In genomic region chr17:49361129-49361901, GRCh38 we compare ENCODE assay signal across 8 cellular contexts. TPM values are rescaled to one million over a fixed set of nuclear protein-coding genes. Genes with fewer than 3 reads are reported as not detected.
DNase-seq lines count a peak whose midpoint lies in the region; ATAC-seq lines count a peak whose summit lies in the region.

No MANE protein-coding gene starts in this region.

- CTCF ChIA-PET in activated CD8-positive, alpha-beta T cell treated with anti-CD3 and anti-CD28 coated beads, Interleukin-2, amount 10 ng/mL, durations not matched to agents 7 days and 5 days (lab: Charles Lee): interaction anchor here (1.0 to 5.1 kb wide), 6 partner anchors 14 to 47 kb away, joined by 3 to 62 read pairs (median 6); no protein-coding TSS in a partner anchor

- H3K4me3 Mint-ChIP-seq in activated CD8-positive, alpha-beta T cell treated with anti-CD3 and anti-CD28 coated beads, Interleukin-2, amount 10 ng/mL, durations not matched to agents 7 days and 5 days: peak overlapping the region; percentile 90
- H3K4me3 Mint-ChIP-seq in effector memory CD8-positive, alpha-beta T cell: peak overlapping the region; percentile 86 to 89

- H3K27me3 Mint-ChIP-seq in activated CD8-positive, alpha-beta T cell treated with anti-CD3 and anti-CD28 coated beads, Interleukin-2, amount 10 ng/mL, durations not matched to agents 7 days and 5 days (ENCODE audit: low read depth): no peaks in the 10 kb centered on the region
- H3K27me3 Mint-ChIP-seq in effector memory CD8-positive, alpha-beta T cell: no peaks in the 10 kb centered on the region

- ATAC-seq in HG02970 (IDR thresholded peaks at IDR 0.05; ENCODE audit: low FRiP score, unreplicated experiment): peak; percentile 17
- peak; percentile 70 for ATAC-seq in activated CD8-positive, alpha-beta T cell treated with anti-CD3 and anti-CD28 coated beads, Interleukin-2, amount 10 ng/mL, durations not matched to agents 7 days and 5 days
- ATAC-seq in effector memory CD8-positive, alpha-beta T cell (replicated peaks): peak; percentile 70

- H3K9me3 Mint-ChIP-seq in activated CD8-positive, alpha-beta T cell treated with anti-CD3 and anti-CD28 coated beads, Interleukin-2, amount 10 ng/mL, durations not matched to agents 7 days and 5 days (ENCODE audit: insufficient read depth): no peaks in the 10 kb centered on the region
- H3K9me3 Mint-ChIP-seq in effector memory CD8-positive, alpha-beta T cell: no peaks in the 10 kb centered on the region

- peak; percentile 55 for DNase-seq in NCI-H2196 (lab: John Stamatoyannopoulos, UW; ENCODE audit: unreplicated experiment)
- DNase-seq in NCI-H2196 treated with DMSO at 0.1 percent for 48 hours (lab: John Stamatoyannopoulos, UW; ENCODE audit: unreplicated experiment): no peak
- peak; percentile 14 for DNase-seq in NCI-H345 treated with DMSO at 0.1 percent for 48 hours (lab: John Stamatoyannopoulos, UW; ENCODE audit: unreplicated experiment)
- peak; percentile 91 for DNase-seq in activated CD8-positive, alpha-beta T cell treated with anti-CD3 and anti-CD28 coated beads, Interleukin-2, amount 10 ng/mL, durations not matched to agents 7 days and 5 days
- DNase-seq in effector memory CD8-positive, alpha-beta T cell: peak; percentile 82 to 85 (median 82)
- peak; percentile 45 for DNase-seq in midbrain (lab: John Stamatoyannopoulos, UW)
- peak; percentile 54 to 56 for DNase-seq in stimulated activated CD8-positive, alpha-beta memory T cell treated with anti-CD3 and anti-CD28 coated beads, Interleukin-15, amount 100 ng/mL, for 48 hours (ENCODE audit: low read depth in 2 of 2)

- POLR2A ChIA-PET in activated CD8-positive, alpha-beta T cell treated with anti-CD3 and anti-CD28 coated beads, Interleukin-2, amount 10 ng/mL, durations not matched to agents 7 days and 5 days (lab: Charles Lee): interaction anchor here (0.6 to 4.2 kb wide), 9 partner anchors 14 to 161 kb away, joined by 3 to 40 read pairs (median 5); partner anchors contain the start of gene PHB1

- peaks cover 55% of the 10 kb centered on the region for H3K4me1 Mint-ChIP-seq in activated CD8-positive, alpha-beta T cell treated with anti-CD3 and anti-CD28 coated beads, Interleukin-2, amount 10 ng/mL, durations not matched to agents 7 days and 5 days (ENCODE audit: low read depth)
- H3K4me1 Mint-ChIP-seq in effector memory CD8-positive, alpha-beta T cell (ENCODE audit: low read depth in 2 of 2): peaks cover 49 to 66% of the 10 kb centered on the region in 2 donors

- H3K27ac Mint-ChIP-seq in activated CD8-positive, alpha-beta T cell treated with anti-CD3 and anti-CD28 coated beads, Interleukin-2, amount 10 ng/mL, durations not matched to agents 7 days and 5 days: peak overlapping the region; percentile 95
- H3K27ac Mint-ChIP-seq in effector memory CD8-positive, alpha-beta T cell: peak overlapping the region; percentile 87 to 91

- peaks cover 15% of the 10 kb centered on the region for H3K36me3 Mint-ChIP-seq in activated CD8-positive, alpha-beta T cell treated with anti-CD3 and anti-CD28 coated beads, Interleukin-2, amount 10 ng/mL, durations not matched to agents 7 days and 5 days (ENCODE audit: low read depth)
- H3K36me3 Mint-ChIP-seq in effector memory CD8-positive, alpha-beta T cell (ENCODE audit: insufficient read depth): peaks cover 27% of the 10 kb centered on the region

RNA-seq across cellular contexts. Expression of gene ZNF652, which starts 0.7 kb away (rescaled TPM):
- 10 to 100 TPM; 27.3 to 27.9 TPM for total RNA-seq in activated CD8-positive, alpha-beta T cell treated with anti-CD3 and anti-CD28 coated beads, Interleukin-2, amount 10 ng/mL, durations not matched to agents 7 days and 5 days

RNA-seq across cellular contexts. Expression of gene PHB1, which starts 53.4 kb away (rescaled TPM):
- total RNA-seq in activated CD8-positive, alpha-beta T cell treated with anti-CD3 and anti-CD28 coated beads, Interleukin-2, amount 10 ng/mL, durations not matched to agents 7 days and 5 days: 100 to 1,000 TPM; 181 to 183 TPM

Comparison
In these comparisons a context has a peak if more than half of its experiments do, and no peak if none do; other contexts are left out.
1. ATAC-seq: peak in every context shown above with its lines; median percentile 70 in activated CD8-positive, alpha-beta T cell treated with anti-CD3 and anti-CD28 coated beads, Interleukin-2, amount 10 ng/mL, durations not matched to agents 7 days and 5 days; 70 in effector memory CD8-positive, alpha-beta T cell; 17 in HG02970.